Comparison of ENCODE assay signal across 1 cellular context in the genomic region with DNA sequence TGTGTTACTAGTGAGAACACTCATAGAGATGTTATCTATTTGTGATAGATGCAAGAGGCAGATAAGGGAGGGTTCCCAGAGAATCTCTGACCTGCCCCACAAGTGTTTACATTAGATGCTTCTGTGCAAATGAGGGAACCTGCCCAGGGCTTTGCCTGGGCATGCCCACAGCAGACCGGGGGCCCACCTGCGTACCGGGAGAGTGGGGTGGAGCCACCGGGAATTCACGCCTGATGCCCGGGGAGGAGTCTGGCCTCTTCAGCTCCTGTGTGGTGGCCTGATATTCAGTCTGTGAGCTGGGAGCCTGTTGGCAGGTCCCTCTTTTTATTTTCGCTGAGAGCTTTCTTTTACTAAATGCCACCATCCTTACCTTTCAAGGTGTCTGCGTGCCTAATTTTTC.
TF ChIP-seq lines count a peak whose summit lies in the region.

No MANE protein-coding gene starts in this region.

TF ChIP-seq in HepG2, 621 proteins besides CTCF, POLR2A, EP300 and RAD21 (continued from another document and continues in another):
- TF ChIP-seq SPEN (CRISPR knock-in tag; IDR thresholded peaks at IDR 0.05; ENCODE audit: low read depth) (0 out of 2 replicates have a peak, but pooled peaks have one; percentile 59), ZFYVE20 (CRISPR knock-in tag; IDR thresholded peaks at IDR 0.05; ENCODE audit: borderline replicate concordance, low read depth) (no peak), SOX13 (IDR thresholded peaks at IDR 0.05) (no peak), SOX13 (CRISPR knock-in tag; conservative IDR thresholded peaks at IDR 0.05 in 1 of 2, IDR thresholded peaks at IDR 0.05 in 1 of 2) (peak in 1 of 2 experiments; percentile 76; a peak in 2 of 4 replicates), RBAK (CRISPR knock-in tag; IDR thresholded peaks at IDR 0.05) (no peak), PITX1 (CRISPR knock-in tag; IDR thresholded peaks at IDR 0.05) (peak; percentile 51; the same call in 1 of the 2 replicates), ZKSCAN5 (CRISPR knock-in tag; IDR thresholded peaks at IDR 0.05) (no peak), TOPORS (CRISPR knock-in tag; IDR thresholded peaks at IDR 0.05) (no peak), ZNF513 (CRISPR knock-in tag; conservative IDR thresholded peaks at IDR 0.05) (no peak), CCAR2 (optimal IDR thresholded peaks at IDR 0.05; ENCODE audit: low read depth, low read length) (no peak), ZSCAN21 (CRISPR knock-in tag; IDR thresholded peaks at IDR 0.05; ENCODE audit: borderline replicate concordance) (no peak), STAT5B (CRISPR knock-in tag; IDR thresholded peaks at IDR 0.05) (no peak), ZNF839 (CRISPR knock-in tag; IDR thresholded peaks at IDR 0.05; ENCODE audit: borderline replicate concordance) (no peak), MTA3 (CRISPR knock-in tag; IDR thresholded peaks at IDR 0.05) (no peak), SNAPC5 (CRISPR knock-in tag; IDR thresholded peaks at IDR 0.05; ENCODE audit: borderline replicate concordance) (no peak), ZNF816 (CRISPR knock-in tag; IDR thresholded peaks at IDR 0.05; ENCODE audit: borderline replicate concordance) (no peak), SMARCC2 (IDR thresholded peaks at IDR 0.05) (no peak), MYC (CRISPR knock-in tag; IDR thresholded peaks at IDR 0.05; ENCODE audit: borderline replicate concordance) (peak; percentile 42; the same call in 1 of the 2 replicates), NCOA2 (CRISPR knock-in tag; IDR thresholded peaks at IDR 0.05) (peak; percentile 69), ZNF329 (CRISPR knock-in tag; IDR thresholded peaks at IDR 0.05; ENCODE audit: low read depth) (no peak), PHF8 (CRISPR knock-in tag; IDR thresholded peaks at IDR 0.05) (peak; percentile 55), HOXA7 (CRISPR knock-in tag; IDR thresholded peaks at IDR 0.05) (no peak), ZNF33B (CRISPR knock-in tag; IDR thresholded peaks at IDR 0.05) (0 out of 2 replicates have a peak, but pooled peaks have one; percentile 60), ZNF703 (CRISPR knock-in tag; IDR thresholded peaks at IDR 0.05; ENCODE audit: borderline replicate concordance) (no peak), ZNF10 (CRISPR knock-in tag; IDR thresholded peaks at IDR 0.05; ENCODE audit: borderline replicate concordance, low read depth) (no peak), ZNF550 (CRISPR knock-in tag; IDR thresholded peaks at IDR 0.05; ENCODE audit: borderline replicate concordance) (no peak), FOXA3 (CRISPR knock-in tag; IDR thresholded peaks at IDR 0.05) (peak; percentile 80), ZNF800 (CRISPR knock-in tag; IDR thresholded peaks at IDR 0.05) (no peak), RBM22 (optimal IDR thresholded peaks at IDR 0.05; ENCODE audit: low read length) (no peak), ZNF652 (CRISPR knock-in tag; IDR thresholded peaks at IDR 0.05; ENCODE audit: borderline replicate concordance, low read depth) (no peak), ZNF33A (CRISPR knock-in tag; IDR thresholded peaks at IDR 0.05; ENCODE audit: borderline replicate concordance) (no peak), ZNF20 (CRISPR knock-in tag; IDR thresholded peaks at IDR 0.05) (no peak), HCFC1 (IDR thresholded peaks at IDR 0.05; ENCODE audit: low read depth, low read length) (no peak), HNRNPH1 (optimal IDR thresholded peaks at IDR 0.05; ENCODE audit: low read depth, low read length) (no peak), ZNF720 (CRISPR knock-in tag; IDR thresholded peaks at IDR 0.05) (no peak), PHF21A (CRISPR knock-in tag; IDR thresholded peaks at IDR 0.05) (peak; percentile 58; the same call in 1 of the 2 replicates), GZF1 (CRISPR knock-in tag; IDR thresholded peaks at IDR 0.05) (no peak), MATR3 (CRISPR knock-in tag; IDR thresholded peaks at IDR 0.05) (no peak), HMGXB4 (CRISPR knock-in tag; IDR thresholded peaks at IDR 0.05; ENCODE audit: borderline replicate concordance in 1 of 2, low read depth in 1 of 2) (peak in 1 of 2 experiments; percentile 56; a peak in 1 of 4 replicates), HDAC2 (CRISPR knock-in tag; IDR thresholded peaks at IDR 0.05) (peak; percentile 78), ZNF232 (CRISPR knock-in tag; IDR thresholded peaks at IDR 0.05; ENCODE audit: borderline replicate concordance) (no peak; the same call in 1 of the 2 replicates), IKZF1 (IDR thresholded peaks at IDR 0.05) (no peak), EED (CRISPR knock-in tag; IDR thresholded peaks at IDR 0.05) (no peak), FOXO4 (CRISPR knock-in tag; conservative IDR thresholded peaks at IDR 0.05) (no peak), CSRNP2 (CRISPR knock-in tag; conservative IDR thresholded peaks at IDR 0.05; ENCODE audit: low read depth) (no peak), HMG20A (CRISPR knock-in tag; IDR thresholded peaks at IDR 0.05; ENCODE audit: borderline replicate concordance) (peak; percentile 73; the same call in 1 of the 2 replicates), POLR2G (IDR thresholded peaks at IDR 0.05; ENCODE audit: low read depth, low read length) (peak; percentile 97), HNF4A (CRISPR knock-in tag; IDR thresholded peaks at IDR 0.05) (peak; percentile 29), HDAC6 (IDR thresholded peaks at IDR 0.05; ENCODE audit: low read depth, low read length) (no peak), BRCA1 (CRISPR knock-in tag; IDR thresholded peaks at IDR 0.05) (no peak), ZNF382 (CRISPR knock-in tag; IDR thresholded peaks at IDR 0.05; ENCODE audit: borderline replicate concordance) (no peak), ATRX (CRISPR knock-in tag; IDR thresholded peaks at IDR 0.05; ENCODE audit: borderline replicate concordance) (no peak), BCL3 (CRISPR knock-in tag; IDR thresholded peaks at IDR 0.05) (0 out of 2 replicates have a peak, but pooled peaks have one; percentile 30), RFXANK (CRISPR knock-in tag; IDR thresholded peaks at IDR 0.05) (no peak), SAFB2 (CRISPR knock-in tag; IDR thresholded peaks at IDR 0.05; ENCODE audit: borderline replicate concordance, low read depth) (no peak), RXRB (CRISPR knock-in tag; IDR thresholded peaks at IDR 0.05; ENCODE audit: borderline replicate concordance) (peak; percentile 57), ZNF577 (CRISPR knock-in tag; IDR thresholded peaks at IDR 0.05; ENCODE audit: borderline replicate concordance, low read depth) (no peak), TAF1 (CRISPR knock-in tag; IDR thresholded peaks at IDR 0.05) (peak; percentile 89)
- TF ChIP-seq, protein P1, sequence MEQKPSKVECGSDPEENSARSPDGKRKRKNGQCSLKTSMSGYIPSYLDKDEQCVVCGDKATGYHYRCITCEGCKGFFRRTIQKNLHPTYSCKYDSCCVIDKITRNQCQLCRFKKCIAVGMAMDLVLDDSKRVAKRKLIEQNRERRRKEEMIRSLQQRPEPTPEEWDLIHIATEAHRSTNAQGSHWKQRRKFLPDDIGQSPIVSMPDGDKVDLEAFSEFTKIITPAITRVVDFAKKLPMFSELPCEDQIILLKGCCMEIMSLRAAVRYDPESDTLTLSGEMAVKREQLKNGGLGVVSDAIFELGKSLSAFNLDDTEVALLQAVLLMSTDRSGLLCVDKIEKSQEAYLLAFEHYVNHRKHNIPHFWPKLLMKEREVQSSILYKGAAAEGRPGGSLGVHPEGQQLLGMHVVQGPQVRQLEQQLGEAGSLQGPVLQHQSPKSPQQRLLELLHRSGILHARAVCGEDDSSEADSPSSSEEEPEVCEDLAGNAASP (CRISPR knock-in tag; IDR thresholded peaks at IDR 0.05; ENCODE audit: borderline replicate concordance), result 0 out of 2 replicates have a peak, but pooled peaks have one; percentile 11
- TF ChIP-seq, protein P2, sequence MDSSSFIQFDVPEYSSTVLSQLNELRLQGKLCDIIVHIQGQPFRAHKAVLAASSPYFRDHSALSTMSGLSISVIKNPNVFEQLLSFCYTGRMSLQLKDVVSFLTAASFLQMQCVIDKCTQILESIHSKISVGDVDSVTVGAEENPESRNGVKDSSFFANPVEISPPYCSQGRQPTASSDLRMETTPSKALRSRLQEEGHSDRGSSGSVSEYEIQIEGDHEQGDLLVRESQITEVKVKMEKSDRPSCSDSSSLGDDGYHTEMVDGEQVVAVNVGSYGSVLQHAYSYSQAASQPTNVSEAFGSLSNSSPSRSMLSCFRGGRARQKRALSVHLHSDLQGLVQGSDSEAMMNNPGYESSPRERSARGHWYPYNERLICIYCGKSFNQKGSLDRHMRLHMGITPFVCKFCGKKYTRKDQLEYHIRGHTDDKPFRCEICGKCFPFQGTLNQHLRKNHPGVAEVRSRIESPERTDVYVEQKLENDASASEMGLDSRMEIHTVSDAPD (CRISPR knock-in tag; IDR thresholded peaks at IDR 0.05), result no peak
- TF ChIP-seq, protein P3, sequence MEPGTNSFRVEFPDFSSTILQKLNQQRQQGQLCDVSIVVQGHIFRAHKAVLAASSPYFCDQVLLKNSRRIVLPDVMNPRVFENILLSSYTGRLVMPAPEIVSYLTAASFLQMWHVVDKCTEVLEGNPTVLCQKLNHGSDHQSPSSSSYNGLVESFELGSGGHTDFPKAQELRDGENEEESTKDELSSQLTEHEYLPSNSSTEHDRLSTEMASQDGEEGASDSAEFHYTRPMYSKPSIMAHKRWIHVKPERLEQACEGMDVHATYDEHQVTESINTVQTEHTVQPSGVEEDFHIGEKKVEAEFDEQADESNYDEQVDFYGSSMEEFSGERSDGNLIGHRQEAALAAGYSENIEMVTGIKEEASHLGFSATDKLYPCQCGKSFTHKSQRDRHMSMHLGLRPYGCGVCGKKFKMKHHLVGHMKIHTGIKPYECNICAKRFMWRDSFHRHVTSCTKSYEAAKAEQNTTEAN (CRISPR knock-in tag; conservative IDR thresholded peaks at IDR 0.05), result peak; percentile 67
